In the genomic region with DNA sequence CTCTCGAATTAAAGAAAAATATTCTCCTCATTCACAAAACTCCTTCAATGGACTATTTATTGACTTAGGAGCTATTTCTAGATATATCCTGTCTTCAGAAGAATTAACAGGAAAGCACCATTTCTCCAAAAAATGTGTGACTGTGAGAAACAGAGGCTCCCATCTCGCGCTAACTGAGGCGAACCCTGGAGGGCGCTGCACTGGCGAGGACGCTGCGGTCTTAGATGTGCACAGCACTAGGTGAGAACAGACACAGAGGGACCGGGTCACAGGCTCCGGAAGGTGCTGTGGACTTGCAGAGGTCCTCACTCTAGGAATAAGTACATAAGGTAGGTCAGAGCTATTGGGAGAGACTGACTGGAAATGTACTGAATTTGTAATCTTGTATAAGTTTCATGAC, we compare ENCODE assay signal across 39 cellular contexts.
"Had no signal": no experiment of that assay in that cellular context is flagged by ENCODE, and none has a peak within 500 bp of the region (broad histone marks: within the 10 kb centered on the region; RNA-seq: fewer than 3 reads in every experiment).

No MANE protein-coding gene starts in this region.

- H3K36me3 Mint-ChIP-seq: activated CD4-positive, alpha-beta memory T cell treated with anti-CD3 and anti-CD28 coated beads for 36 hours; activated CD8-positive, alpha-beta memory T cell treated with anti-CD3 and anti-CD28 coated beads, Interleukin-2, amount 10 ng/mL, durations not matched to agents 7 days and 5 days; activated naive CD4-positive, alpha-beta T cell treated with anti-CD3 and anti-CD28 coated beads, Interleukin-2, amount 50 U/mL, for 24 hours; activated naive CD8-positive, alpha-beta T cell treated with anti-CD3 and anti-CD28 coated beads for 36 hours; brain had no signal

- DNase-seq: activated CD4-positive, alpha-beta memory T cell treated with anti-CD3 and anti-CD28 coated beads for 36 hours; activated CD4-positive, alpha-beta T cell treated with anti-CD3 and anti-CD28 coated beads for 36 hours; activated CD4-positive, alpha-beta T cell treated with anti-CD3 and anti-CD28 coated beads, Interleukin-2, amount 10 ng/mL, durations not matched to agents 24 days and 14 days; activated CD4-positive, CD25-positive, alpha-beta regulatory T cell; activated CD4-positive, CD25-positive, alpha-beta regulatory T cell treated with anti-CD3 and anti-CD28 coated beads, Interleukin-2, amount 50 U/mL, for 72 hours; activated CD8-positive, alpha-beta memory T cell treated with anti-CD3 and anti-CD28 coated beads, Interleukin-2, amount 10 ng/mL, durations not matched to agents 7 days and 5 days; activated CD8-positive, alpha-beta memory T cell treated with anti-CD3 and anti-CD28 coated beads, Interleukin-2, amount 50 U/mL, for 4 hours; activated CD8-positive, alpha-beta T cell treated with anti-CD3 and anti-CD28 coated beads, Interleukin-2, amount 10 ng/mL, durations not matched to agents 7 days and 5 days; activated effector memory CD4-positive, alpha-beta T cell treated with anti-CD3 and anti-CD28 coated beads, Interleukin-2, amount 50 U/mL, for 16 hours; activated naive CD4-positive, alpha-beta T cell treated with anti-CD3 and anti-CD28 coated beads for 36 hours; activated naive CD8-positive, alpha-beta T cell treated with anti-CD3 and anti-CD28 coated beads for 36 hours; activated naive CD8-positive, alpha-beta T cell treated with anti-CD3 and anti-CD28 coated beads, Interleukin-2, amount 50 U/mL, for 24 hours; activated T-cell treated with anti-CD3 and anti-CD28 coated beads, Interleukin-2, amount 50 U/mL, for 1 hour; activated T-cell treated with anti-CD3 and anti-CD28 coated beads, Interleukin-2, amount 50 U/mL, for 48 hours; adrenal gland; amygdala; aorta; cortex of kidney; dermis blood vessel endothelial cell; effector CD4-positive, alpha-beta T cell; effector memory CD8-positive, alpha-beta T cell; esophagus squamous epithelium; foreskin melanocyte; heart right ventricle; T-helper 17 cell; T1000 had no signal

- H3K27me3 ChIP-seq: adrenal gland, esophagus squamous epithelium, gastroesophageal sphincter, heart right ventricle, hepatocyte had no signal

- FAIRE-seq: bronchial epithelial cell, colon, endometrium, endothelial cell of umbilical vein had no signal

- H3K36me3 ChIP-seq: adrenal gland, esophagus squamous epithelium, gastroesophageal sphincter, heart right ventricle had no signal

- H3K4me1 ChIP-seq: adrenal gland, esophagus squamous epithelium, gastroesophageal sphincter had no signal

- H3K4me3 Mint-ChIP-seq: activated CD4-positive, alpha-beta memory T cell treated with anti-CD3 and anti-CD28 coated beads for 36 hours; activated CD4-positive, alpha-beta T cell treated with anti-CD3 and anti-CD28 coated beads for 36 hours; activated CD4-positive, alpha-beta T cell treated with anti-CD3 and anti-CD28 coated beads, Interleukin-2, amount 10 ng/mL, durations not matched to agents 24 days and 14 days; activated CD8-positive, alpha-beta memory T cell treated with anti-CD3 and anti-CD28 coated beads, Interleukin-2, amount 10 ng/mL, durations not matched to agents 7 days and 5 days; activated CD8-positive, alpha-beta T cell treated with anti-CD3 and anti-CD28 coated beads, Interleukin-2, amount 10 ng/mL, durations not matched to agents 7 days and 5 days; activated naive CD4-positive, alpha-beta T cell treated with anti-CD3 and anti-CD28 coated beads for 36 hours; activated naive CD4-positive, alpha-beta T cell treated with anti-CD3 and anti-CD28 coated beads, Interleukin-2, amount 50 U/mL, for 24 hours; activated naive CD8-positive, alpha-beta T cell treated with anti-CD3 and anti-CD28 coated beads for 36 hours; activated naive CD8-positive, alpha-beta T cell treated with anti-CD3 and anti-CD28 coated beads, Interleukin-2, amount 50 U/mL, for 24 hours; activated T-helper 1 cell treated with anti-CD3 and anti-CD28 coated beads, Interleukin-12 subunit alpha, Interleukin-12 subunit beta, Interleukin-2, Interleukin-4 antibody, amounts not matched to agents 30 ng/mL and 10 ng/mL and 1 ng/mL, durations not matched to agents 14 hours and 24 hours and 36 hours; brain; central memory CD8-positive, alpha-beta T cell; effector memory CD8-positive, alpha-beta T cell; T-helper 17 cell; T-helper 2 cell treated with Interferon-gamma antibody and Interleukin-4, amounts not matched to agents 5 μg/mL and 100 μg/mL, for 36 hours had no signal

- H3K9me3 Mint-ChIP-seq: activated CD4-positive, alpha-beta memory T cell treated with anti-CD3 and anti-CD28 coated beads for 36 hours; activated CD4-positive, alpha-beta T cell treated with anti-CD3 and anti-CD28 coated beads, Interleukin-2, amount 10 ng/mL, durations not matched to agents 24 days and 14 days; activated naive CD4-positive, alpha-beta T cell treated with anti-CD3 and anti-CD28 coated beads for 36 hours; activated naive CD4-positive, alpha-beta T cell treated with anti-CD3 and anti-CD28 coated beads, Interleukin-2, amount 50 U/mL, for 24 hours; activated naive CD8-positive, alpha-beta T cell treated with anti-CD3 and anti-CD28 coated beads for 36 hours; activated naive CD8-positive, alpha-beta T cell treated with anti-CD3 and anti-CD28 coated beads, Interleukin-2, amount 50 U/mL, for 24 hours; activated T-helper 1 cell treated with anti-CD3 and anti-CD28 coated beads, Interleukin-12 subunit alpha, Interleukin-12 subunit beta, Interleukin-2, Interleukin-4 antibody, amounts not matched to agents 30 ng/mL and 10 ng/mL and 1 ng/mL, durations not matched to agents 14 hours and 24 hours and 36 hours; activated T-helper 2 cell treated with anti-CD3 and anti-CD28 coated beads, Interferon-gamma antibody, Interleukin-2, Interleukin-4, amounts not matched to agents 10 μg/mL and 5 μg/mL and 100 μg/mL, durations not matched to agents 14 hours and 24 hours and 36 hours; T-helper 2 cell treated with Interferon-gamma antibody and Interleukin-4, amounts not matched to agents 5 μg/mL and 100 μg/mL, for 36 hours had no signal

- H2AFZ ChIP-seq: hepatocyte had no signal

- H3K27ac ChIP-seq: adrenal gland, epithelial cell of prostate, esophagus squamous epithelium, gastroesophageal sphincter, heart right ventricle, hepatocyte had no signal

- H3K79me2 ChIP-seq: hepatocyte had no signal

- ATAC-seq: activated CD4-positive, alpha-beta T cell treated with anti-CD3 and anti-CD28 coated beads for 36 hours; activated CD8-positive, alpha-beta memory T cell treated with anti-CD3 and anti-CD28 coated beads, Interleukin-2, amount 10 ng/mL, durations not matched to agents 7 days and 5 days; activated CD8-positive, alpha-beta T cell treated with anti-CD3 and anti-CD28 coated beads, Interleukin-2, amount 10 ng/mL, durations not matched to agents 7 days and 5 days; activated naive CD8-positive, alpha-beta T cell treated with anti-CD3 and anti-CD28 coated beads, Interleukin-2, amount 50 U/mL, for 24 hours; effector memory CD8-positive, alpha-beta T cell; gastroesophageal sphincter; heart right ventricle; T-helper 17 cell had no signal

- H3K4me3 ChIP-seq: adrenal gland, esophagus squamous epithelium, gastroesophageal sphincter, heart right ventricle, hepatocyte had no signal

- H3K9me3 ChIP-seq: adrenal gland, esophagus squamous epithelium, gastroesophageal sphincter, heart right ventricle had no signal

- H3K27me3 Mint-ChIP-seq: activated CD4-positive, alpha-beta memory T cell treated with anti-CD3 and anti-CD28 coated beads for 36 hours; activated CD4-positive, alpha-beta T cell treated with anti-CD3 and anti-CD28 coated beads, Interleukin-2, amount 10 ng/mL, durations not matched to agents 24 days and 14 days; activated CD8-positive, alpha-beta memory T cell treated with anti-CD3 and anti-CD28 coated beads, Interleukin-2, amount 10 ng/mL, durations not matched to agents 7 days and 5 days; activated naive CD8-positive, alpha-beta T cell treated with anti-CD3 and anti-CD28 coated beads for 36 hours; activated naive CD8-positive, alpha-beta T cell treated with anti-CD3 and anti-CD28 coated beads, Interleukin-2, amount 50 U/mL, for 24 hours; central memory CD8-positive, alpha-beta T cell; effector memory CD8-positive, alpha-beta T cell had no signal

- H3K4me1 Mint-ChIP-seq: activated CD4-positive, alpha-beta T cell treated with anti-CD3 and anti-CD28 coated beads for 36 hours; activated CD4-positive, alpha-beta T cell treated with anti-CD3 and anti-CD28 coated beads, Interleukin-2, amount 10 ng/mL, durations not matched to agents 24 days and 14 days; activated CD8-positive, alpha-beta memory T cell treated with anti-CD3 and anti-CD28 coated beads, Interleukin-2, amount 10 ng/mL, durations not matched to agents 7 days and 5 days; activated naive CD4-positive, alpha-beta T cell treated with anti-CD3 and anti-CD28 coated beads, Interleukin-2, amount 50 U/mL, for 24 hours; activated naive CD8-positive, alpha-beta T cell treated with anti-CD3 and anti-CD28 coated beads for 36 hours; activated naive CD8-positive, alpha-beta T cell treated with anti-CD3 and anti-CD28 coated beads, Interleukin-2, amount 50 U/mL, for 24 hours; central memory CD8-positive, alpha-beta T cell; T-helper 17 cell had no signal

- H3K27ac Mint-ChIP-seq: activated CD4-positive, alpha-beta memory T cell treated with anti-CD3 and anti-CD28 coated beads for 36 hours; activated CD4-positive, alpha-beta T cell treated with anti-CD3 and anti-CD28 coated beads for 36 hours; activated CD4-positive, alpha-beta T cell treated with anti-CD3 and anti-CD28 coated beads, Interleukin-2, amount 10 ng/mL, durations not matched to agents 24 days and 14 days; activated CD8-positive, alpha-beta memory T cell treated with anti-CD3 and anti-CD28 coated beads, Interleukin-2, amount 10 ng/mL, durations not matched to agents 7 days and 5 days; activated CD8-positive, alpha-beta T cell treated with anti-CD3 and anti-CD28 coated beads, Interleukin-2, amount 10 ng/mL, durations not matched to agents 7 days and 5 days; activated naive CD4-positive, alpha-beta T cell treated with anti-CD3 and anti-CD28 coated beads for 36 hours; activated naive CD4-positive, alpha-beta T cell treated with anti-CD3 and anti-CD28 coated beads, Interleukin-2, amount 50 U/mL, for 24 hours; activated naive CD8-positive, alpha-beta T cell treated with anti-CD3 and anti-CD28 coated beads for 36 hours; activated naive CD8-positive, alpha-beta T cell treated with anti-CD3 and anti-CD28 coated beads, Interleukin-2, amount 50 U/mL, for 24 hours; activated T-helper 1 cell treated with anti-CD3 and anti-CD28 coated beads, Interleukin-12 subunit alpha, Interleukin-12 subunit beta, Interleukin-2, Interleukin-4 antibody, amounts not matched to agents 30 ng/mL and 10 ng/mL and 1 ng/mL, durations not matched to agents 14 hours and 24 hours and 36 hours; activated T-helper 2 cell treated with anti-CD3 and anti-CD28 coated beads, Interferon-gamma antibody, Interleukin-2, Interleukin-4, amounts not matched to agents 10 μg/mL and 5 μg/mL and 100 μg/mL, durations not matched to agents 14 hours and 24 hours and 36 hours; brain; effector memory CD8-positive, alpha-beta T cell; T-helper 17 cell; T-helper 2 cell treated with Interferon-gamma antibody and Interleukin-4, amounts not matched to agents 5 μg/mL and 100 μg/mL, for 36 hours had no signal

- H3K4me2 ChIP-seq: hepatocyte had no signal
